19 cellular contexts compared by ENCODE assay signal in the genomic region with DNA sequence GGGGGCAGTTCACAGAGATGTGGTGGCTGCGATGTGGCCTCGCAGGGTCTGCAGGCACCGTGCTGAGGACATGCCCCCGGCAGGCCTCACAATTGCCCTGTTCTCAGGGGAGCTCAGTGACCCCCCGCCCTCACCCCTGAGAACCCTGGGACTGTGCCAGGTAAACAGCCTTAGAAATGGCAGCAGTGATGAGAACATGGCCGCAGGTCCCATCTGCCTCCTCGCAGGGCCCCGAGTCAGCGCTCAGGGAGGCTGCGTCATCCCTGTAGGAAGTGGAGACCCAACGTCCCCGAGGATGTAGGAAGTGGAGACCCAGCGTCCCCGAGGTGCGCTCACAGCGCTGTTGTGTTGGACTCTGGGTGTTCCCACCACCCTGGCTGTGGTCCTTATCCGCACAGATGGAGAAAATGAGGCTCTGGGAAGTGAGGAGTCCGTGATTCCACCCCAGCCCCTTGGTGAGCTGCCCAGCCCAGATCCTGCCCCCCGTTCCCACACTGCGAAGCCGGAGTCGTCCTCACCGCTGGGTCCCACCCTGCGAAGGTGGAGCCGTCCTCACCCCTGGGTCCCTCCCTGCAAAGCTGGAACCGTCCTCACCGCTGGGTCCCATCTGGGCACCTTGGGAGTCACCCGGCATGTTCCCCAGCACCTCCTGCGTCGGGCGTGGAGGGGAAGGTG.
A peak's percentile ranks its signal among the peaks of the same experiment; 100 is the strongest.
DNase-seq lines count a peak whose midpoint lies in the region; ATAC-seq, FAIRE-seq and TF ChIP-seq lines count a peak whose summit lies in the region.
"Had no signal": no experiment of that assay in that cellular context is flagged by ENCODE, and none has a peak within 500 bp of the region (broad histone marks: within the 10 kb centered on the region; RNA-seq: fewer than 3 reads in every experiment).

No MANE protein-coding gene starts in this region.

- H3K4me1 ChIP-seq in right lobe of liver, result no peaks in the 10 kb centered on the region
- H3K4me1 ChIP-seq in HepG2 (ENCODE audit: insufficient read depth, low read length), result no peaks in the 10 kb centered on the region

- no TSS peak for BruUV-seq in HepG2 (replicated peaks; lab: Mats Ljungman, UMichigan)

- H3K4me3 ChIP-seq in right lobe of liver (no peak overlapping the region), HepG2 (replicated peaks in 1 of 3; ENCODE audit: insufficient read depth in 1 of 3, low read depth in 2 of 3, low read length in 3 of 3) (no peak overlapping the region)
- H3K4me3 ChIP-seq: A549; BLaER1 treated with 17β-estradiol and CSF1 and Interleukin-3, amounts not matched to agents 10 nM and 100 nM; PC-9 had no signal

- TF ChIP-seq EP300 in HepG2 (IDR thresholded peaks at IDR 0.05; ENCODE audit: low read depth in 2 of 2, low read length in 2 of 2) (no peak), HepG2 (CRISPR knock-in tag; IDR thresholded peaks at IDR 0.05; ENCODE audit: borderline replicate concordance) (no peak)

- H3K27me3 ChIP-seq in right lobe of liver (no peaks in the 10 kb centered on the region), HepG2 (ENCODE audit: control insufficient read depth in 1 of 2, insufficient read depth in 2 of 2, low read length in 2 of 2) (no peaks in the 10 kb centered on the region)
- H3K27me3 ChIP-seq: BLaER1 treated with 17β-estradiol and CSF1 and Interleukin-3, amounts not matched to agents 10 nM and 100 nM had no signal

- intact Hi-C loops in right lobe of liver (cut with DNase I), result no loop called here
- intact Hi-C loops in HepG2 (cut with micrococcal nuclease; ENCODE audit: unreplicated experiment), result no loop called here
- intact Hi-C loops in posterior vena cava (cut with DNase I), result no loop called here

- no peaks in the 10 kb centered on the region for H3K9me3 ChIP-seq in right lobe of liver
- H3K9me3 ChIP-seq in HepG2 (ENCODE audit: low read length), result no peaks in the 10 kb centered on the region
- H3K9me3 ChIP-seq: A549; BLaER1 treated with 17β-estradiol and CSF1 and Interleukin-3, amounts not matched to agents 10 nM and 100 nM had no signal

- FAIRE-seq in HepG2 (lab: Jason Lieb, UNC) (no peak), GM19239 (lab: Jason Lieb, UNC) (no peak)
- FAIRE-seq: A549, GM12892 had no signal

- H4K20me1 ChIP-seq in HepG2 (ENCODE audit: insufficient read depth, low read length), result peaks cover 19% of the 10 kb centered on the region; the same call in 1 of the 2 replicates

- ATAC-seq in right lobe of liver, result no peak
- ATAC-seq in HepG2, result no peak
- ATAC-seq in left lobe of liver, result no peak
- ATAC-seq: A549 had no signal

- in situ Hi-C loops in HepG2 (cut with HindIII; ENCODE audit: extremely low pct_ligation_motif_present, low pct_unique_long_range_greater_than_20kb), result no loop called here

- H3K4me2 ChIP-seq in HepG2 (ENCODE audit: low read depth, low read length), result no peak overlapping the region
- H3K4me2 ChIP-seq: A549; BLaER1 treated with 17β-estradiol and CSF1 and Interleukin-3, amounts not matched to agents 10 nM and 100 nM; PC-9 had no signal

- POLR2A ChIA-PET in HepG2 (lab: Yijun Ruan, JAX) (no interaction called here), HEK293T (lab: Yijun Ruan, JAX) (no interaction called here)

- H2AFZ ChIP-seq in HepG2 (ENCODE audit: low read length), result no peak overlapping the region
- H2AFZ ChIP-seq: PC-9 had no signal

- H3K9ac ChIP-seq in HepG2 (ENCODE audit: insufficient read depth, low read depth, low read length), result no peak overlapping the region
- H3K9ac ChIP-seq: BLaER1 treated with 17β-estradiol and CSF1 and Interleukin-3, amounts not matched to agents 10 nM and 100 nM had no signal

- TF ChIP-seq CTCF in right lobe of liver (IDR thresholded peaks at IDR 0.05) (no peak), HepG2 (CRISPR knock-in tag; IDR thresholded peaks at IDR 0.05) (no peak)

- TF ChIP-seq POLR2A in right lobe of liver (IDR thresholded peaks at IDR 0.05) (no peak), HepG2 (IDR thresholded peaks at IDR 0.05; ENCODE audit: insufficient read depth in 1 of 2, low read depth in 2 of 2, low read length in 2 of 2) (no peak)

- H3K27ac ChIP-seq in right lobe of liver (no peak overlapping the region), HepG2 (ENCODE audit: extremely low read length, insufficient read depth, low read length) (no peak overlapping the region)
- H3K27ac ChIP-seq: A549; BLaER1 treated with 17β-estradiol and CSF1 and Interleukin-3, amounts not matched to agents 10 nM and 100 nM; PC-9 had no signal

- CTCF ChIA-PET in HepG2 (lab: Yijun Ruan, JAX; ENCODE audit: low intra/inter-chr PET ratio, low total read pairs), result no interaction called here
- CTCF ChIA-PET in HEK293T (lab: Yijun Ruan, JAX), result no interaction called here

- H3K79me2 ChIP-seq in HepG2 (ENCODE audit: insufficient read depth, low read length), result peaks cover 3% of the 10 kb centered on the region

- H3K36me3 ChIP-seq in right lobe of liver (no peaks in the 10 kb centered on the region), HepG2 (replicated peaks in 1 of 2; ENCODE audit: control insufficient read depth in 1 of 2, insufficient read depth in 2 of 2, low read length in 2 of 2) (peaks cover 2 to 14% of the 10 kb centered on the region in 2 experiments; a peak in 3 of 5 replicates)
- H3K36me3 ChIP-seq: BLaER1 treated with 17β-estradiol and CSF1 and Interleukin-3, amounts not matched to agents 10 nM and 100 nM had no signal

- WGBS in right lobe of liver (ENCODE audit: insufficient coverage, low coverage, low lambda C conversion rate, missing lambda C conversion rate), result 78% methylated on average over 12 of the region's 31 CpGs
- WGBS in HepG2 (ENCODE audit: low lambda C conversion rate), result 98% methylated on average over 11 of the region's 31 CpGs

- DNase-seq in right lobe of liver (peak in 2 of 3 donors; percentile 31 to 35), HepG2 (ENCODE audit: low spot score) (no peak), left lobe of liver (ENCODE audit: low spot score) (peak; percentile 19), posterior vena cava (ENCODE audit: low spot score) (peak; percentile 73), HEK293T (ENCODE audit: extremely low spot score) (no peak), GM19239 (ENCODE audit: insufficient read length, low spot score) (no peak), DMS153 treated with DMSO at 0.1 percent for 48 hours (lab: John Stamatoyannopoulos, UW; ENCODE audit: unreplicated experiment) (no peak), cerebellar nuclear complex (lab: John Stamatoyannopoulos, UW) (no peak)
- DNase-seq: GOT3, KG1, NCI-H1417 treated with DMSO at 0.1 percent for 48 hours, NCI-H2029, NCI-H2171, NCI-H446, NCI-H774, PC-9 had no signal

- TF ChIP-seq RAD21 in HepG2 (CRISPR knock-in tag; IDR thresholded peaks at IDR 0.05), result no peak

TF ChIP-seq in HepG2, 621 proteins besides CTCF, POLR2A, EP300 and RAD21 (continues in another document):
- TF ChIP-seq ZNF232 (CRISPR knock-in tag; IDR thresholded peaks at IDR 0.05; ENCODE audit: borderline replicate concordance), result no peak

TF ChIP-seq in HEK293T, 16 proteins besides CTCF, POLR2A, EP300 and RAD21:
- TF ChIP-seq BHLHE40 (IDR thresholded peaks at IDR 0.05; ENCODE audit: borderline replicate concordance), result no peak
- TF ChIP-seq, protein P1, sequence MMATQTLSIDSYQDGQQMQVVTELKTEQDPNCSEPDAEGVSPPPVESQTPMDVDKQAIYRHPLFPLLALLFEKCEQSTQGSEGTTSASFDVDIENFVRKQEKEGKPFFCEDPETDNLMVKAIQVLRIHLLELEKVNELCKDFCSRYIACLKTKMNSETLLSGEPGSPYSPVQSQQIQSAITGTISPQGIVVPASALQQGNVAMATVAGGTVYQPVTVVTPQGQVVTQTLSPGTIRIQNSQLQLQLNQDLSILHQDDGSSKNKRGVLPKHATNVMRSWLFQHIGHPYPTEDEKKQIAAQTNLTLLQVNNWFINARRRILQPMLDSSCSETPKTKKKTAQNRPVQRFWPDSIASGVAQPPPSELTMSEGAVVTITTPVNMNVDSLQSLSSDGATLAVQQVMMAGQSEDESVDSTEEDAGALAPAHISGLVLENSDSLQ (IDR thresholded peaks at IDR 0.05), result no peak
- no peak for TF ChIP-seq FOXK2 (IDR thresholded peaks at IDR 0.05)
- TF ChIP-seq SP1 (IDR thresholded peaks at IDR 0.05), result no peak
- no peak for TF ChIP-seq CTBP1 (IDR thresholded peaks at IDR 0.05; ENCODE audit: borderline replicate concordance)
- no peak for TF ChIP-seq FOXA1 (IDR thresholded peaks at IDR 0.05)

Comparison
In these comparisons a context has a peak if more than half of its experiments do, and no peak if none do; other contexts are left out.
1. DNase-seq: peak in right lobe of liver (2 of 3), left lobe of liver (single experiment) and posterior vena cava (single experiment); none in HepG2 (single experiment), HEK293T (single experiment), GM19239 (single experiment), DMS153 treated with DMSO at 0.1 percent for 48 hours (single experiment) and cerebellar nuclear complex (0 of 2).